ENCODE assay signal across 25 cellular contexts in genomic region chr16:22928882-22929281, GRCh38.
"Had no signal": no experiment of that assay in that cellular context is flagged by ENCODE, and none has a peak within 500 bp of the region (broad histone marks: within the 10 kb centered on the region; RNA-seq: fewer than 3 reads in every experiment).

No MANE protein-coding gene starts in this region.

- H3K27me3 ChIP-seq: testis, thyroid gland, tibial nerve, upper lobe of left lung, uterus, vagina had no signal

- ATAC-seq: stimulated activated effector memory CD8-positive, alpha-beta T cell treated with anti-CD3 and anti-CD28 coated beads, Interleukin-12 subunit alpha, Interleukin-12 subunit beta, amount 100 ng/mL, for 72 hours; stimulated activated memory B cell treated with anti-CD40 and anti-IgM and Interleukin-4, amounts not matched to agents 10 μg/mL and 1 μg/mL and 100 μg/mL, for 72 hours; stimulated activated naive B cell treated with anti-CD40 and anti-IgM and Interleukin-4, amounts not matched to agents 10 μg/mL and 1 μg/mL and 100 μg/mL, for 72 hours; stimulated activated naive CD8-positive, alpha-beta T cell treated with anti-CD3 and anti-CD28 coated beads, Interleukin-15, amount 100 ng/mL, for 72 hours; stimulated activated naive CD8-positive, alpha-beta T cell treated with anti-CD3 and anti-CD28 coated beads, Interleukin-15, Interleukin-2, amounts not matched to agents 100 U/mL and 50 U/mL, for 24 hours; upper lobe of right lung had no signal

- H3K4me3 ChIP-seq: stomach, suprapubic skin, testis, thoracic aorta, thyroid gland, tibial artery, tibial nerve, transverse colon, upper lobe of left lung, upper lobe of right lung, uterus, vagina had no signal

- H3K9me3 ChIP-seq: stomach, suprapubic skin, testis, thoracic aorta, thyroid gland, tibial artery, tibial nerve, transverse colon, upper lobe of left lung, upper lobe of right lung, uterus, vagina had no signal

- H3K36me3 ChIP-seq: stomach, suprapubic skin, thoracic aorta, thyroid gland, tibial artery, tibial nerve, transverse colon, upper lobe of left lung, upper lobe of right lung, uterus, vagina had no signal

- H3K4me1 ChIP-seq: stomach, testis, thyroid gland, tibial artery, tibial nerve, transverse colon, upper lobe of right lung, uterus, vagina had no signal

- H3K27ac ChIP-seq: stomach, suprapubic skin, testis, thoracic aorta, thyroid gland, tibial artery, tibial nerve, transverse colon, upper lobe of left lung, upper lobe of right lung, uterus, vagina had no signal

- DNase-seq: stimulated activated CD4-positive, alpha-beta T cell treated with anti-CD3 and anti-CD28 coated beads, Interleukin-2, amount 100 ng/mL, for 48 hours; stimulated activated CD4-positive, alpha-beta T cell treated with anti-CD3 and anti-CD28 coated beads, Interleukin-4, amount 100 ng/mL, for 1 hour; stimulated activated CD4-positive, alpha-beta T cell treated with anti-CD3 and anti-CD28 coated beads, Interleukin-4, amount 100 ng/mL, for 24 hours; stimulated activated CD4-positive, alpha-beta T cell treated with anti-CD3 and anti-CD28 coated beads, Interleukin-4, amount 100 ng/mL, for 4 hours; stimulated activated naive B cell treated with anti-CD40 and anti-IgM and Interleukin-4, amounts not matched to agents 10 μg/mL and 1 μg/mL and 100 μg/mL, for 72 hours; stimulated activated naive CD4-positive, alpha-beta T cell; stimulated activated naive CD4-positive, alpha-beta T cell treated with Interleukin-2 at 50 U/mL for 16 hours; stimulated activated naive CD8-positive, alpha-beta T cell treated with anti-CD3 and anti-CD28 coated beads, Interleukin-15, amount 100 ng/mL, for 72 hours; stimulated activated naive CD8-positive, alpha-beta T cell treated with anti-CD3 and anti-CD28 coated beads, Interleukin-15, Interleukin-2, amounts not matched to agents 100 U/mL and 50 U/mL, for 24 hours; stomach; substantia nigra; testis; thyroid gland; tibial artery; transverse colon; trophoblast cell; upper lobe of left lung; upper lobe of right lung; uterus had no signal
